ENCODE assay signal across 31 cellular contexts in genomic region chr16:72244853-72245252, GRCh38.
DNase-seq lines count a peak whose midpoint lies in the region; ATAC-seq, FAIRE-seq and TF ChIP-seq lines count a peak whose summit lies in the region.
"Had no signal": no experiment of that assay in that cellular context is flagged by ENCODE, and none has a peak within 500 bp of the region (broad histone marks: within the 10 kb centered on the region; RNA-seq: fewer than 3 reads in every experiment).

No MANE protein-coding gene starts in this region.

- peaks cover 12% of the 10 kb centered on the region for H3K4me1 Mint-ChIP-seq in endodermal cell
- H3K4me1 Mint-ChIP-seq in effector memory CD8-positive, alpha-beta T cell (ENCODE audit: low read depth in 2 of 2): no peaks in the 10 kb centered on the region
- H3K4me1 Mint-ChIP-seq: central memory CD8-positive, alpha-beta T cell; naive B cell had no signal

- peak; percentile 54 for TF ChIP-seq CTCF in endodermal cell (conservative IDR thresholded peaks at IDR 0.05)
- no peak for TF ChIP-seq CTCF in D721Med (IDR thresholded peaks at IDR 0.05; ENCODE audit: insufficient read depth, missing control alignments)

- H3K9me3 ChIP-seq in endodermal cell (ENCODE audit: control insufficient read depth, low read length): peaks cover under 1% of the 10 kb centered on the region
- H3K9me3 ChIP-seq in mesenchymal stem cell (ENCODE audit: control insufficient read depth, low read length): no peaks in the 10 kb centered on the region
- H3K9me3 ChIP-seq: gastrocnemius medialis, left ventricle myocardium inferior, psoas muscle, SJCRH30, testis had no signal

- peak overlapping the region; percentile 69 for H4K8ac ChIP-seq in mesenchymal stem cell (ENCODE audit: low read length)

- no peaks in the 10 kb centered on the region for H3K27me3 ChIP-seq in endodermal cell (ENCODE audit: control insufficient read depth, insufficient read depth, low read length, poor library complexity, severe bottlenecking)
- H3K27me3 ChIP-seq in mesenchymal stem cell (ENCODE audit: control insufficient read depth in 1 of 2, insufficient read depth in 1 of 2, low read length in 2 of 2): no peaks in the 10 kb centered on the region
- H3K27me3 ChIP-seq: gastrocnemius medialis, SJCRH30, testis had no signal

- no peak overlapping the region for H2BK5ac ChIP-seq in mesenchymal stem cell (ENCODE audit: low read depth, low read length, poor library complexity, severe bottlenecking)

- H3K79me1 ChIP-seq in mesenchymal stem cell (replicated peaks; ENCODE audit: low read length, poor library complexity, severe bottlenecking): no peaks in the 10 kb centered on the region

- no peak overlapping the region for H3K4me2 ChIP-seq in mesenchymal stem cell (ENCODE audit: low read length, poor library complexity, severe bottlenecking)

- no peak overlapping the region for H3K27ac Mint-ChIP-seq in endodermal cell
- H3K27ac Mint-ChIP-seq in effector memory CD8-positive, alpha-beta T cell: no peak overlapping the region
- H3K27ac Mint-ChIP-seq: activated CD4-positive, alpha-beta memory T cell treated with anti-CD3 and anti-CD28 coated beads for 36 hours; activated T-helper 17 cell treated with anti-CD3 and anti-CD28 coated beads, Interleukin-2, amount 50 U/mL, for 72 hours; CD4-positive, CD25-positive, alpha-beta regulatory T cell; naive B cell had no signal

- H3K27ac ChIP-seq in endodermal cell (ENCODE audit: low read depth, low read length): no peak overlapping the region
- no peak overlapping the region for H3K27ac ChIP-seq in mesenchymal stem cell (ENCODE audit: low read length, poor library complexity, severe bottlenecking)
- H3K27ac ChIP-seq: gastrocnemius medialis, left ventricle myocardium inferior, psoas muscle, SJCRH30, testis had no signal

- H3K27me3 Mint-ChIP-seq in endodermal cell (ENCODE audit: insufficient read depth): no peaks in the 10 kb centered on the region
- H3K27me3 Mint-ChIP-seq in effector memory CD8-positive, alpha-beta T cell: no peaks in the 10 kb centered on the region
- H3K27me3 Mint-ChIP-seq: central memory CD8-positive, alpha-beta T cell; naive B cell had no signal

- in situ Hi-C loops in SK-MEL-5 (cut with HindIII; ENCODE audit: low pct_unique_long_range_greater_than_20kb, low sequenced_read_pairs): no loop called here

- no peak overlapping the region for H3K9ac ChIP-seq in endodermal cell (ENCODE audit: extremely low read depth, low read length, poor library complexity, severe bottlenecking)
- no peak overlapping the region for H3K9ac ChIP-seq in mesenchymal stem cell (ENCODE audit: low read length)

- no peak overlapping the region for H3K18ac ChIP-seq in mesenchymal stem cell (ENCODE audit: low read depth in 1 of 2, low read length in 2 of 2)

- H3K36me3 Mint-ChIP-seq in endodermal cell (ENCODE audit: low read depth): no peaks in the 10 kb centered on the region
- H3K36me3 Mint-ChIP-seq in effector memory CD8-positive, alpha-beta T cell (ENCODE audit: insufficient read depth): no peaks in the 10 kb centered on the region
- H3K36me3 Mint-ChIP-seq: activated CD4-positive, alpha-beta memory T cell treated with anti-CD3 and anti-CD28 coated beads for 36 hours; CD4-positive, CD25-positive, alpha-beta regulatory T cell; naive B cell had no signal

- no peak overlapping the region for H2BK15ac ChIP-seq in mesenchymal stem cell (ENCODE audit: low read depth, poor library complexity, severe bottlenecking)

- H3K9me3 Mint-ChIP-seq in endodermal cell: no peaks in the 10 kb centered on the region
- no peaks in the 10 kb centered on the region for H3K9me3 Mint-ChIP-seq in effector memory CD8-positive, alpha-beta T cell
- H3K9me3 Mint-ChIP-seq: activated CD4-positive, alpha-beta memory T cell treated with anti-CD3 and anti-CD28 coated beads for 36 hours; activated T-helper 17 cell treated with anti-CD3 and anti-CD28 coated beads, Interleukin-2, amount 50 U/mL, for 72 hours; central memory CD8-positive, alpha-beta T cell; naive B cell had no signal

- no peak for FAIRE-seq in D721Med (lab: Jason Lieb, UNC)
- FAIRE-seq: GM12892, RCC 7860, TTC549, urothelium cell line had no signal

- no peak overlapping the region for H3K4me3 Mint-ChIP-seq in endodermal cell
- no peak overlapping the region for H3K4me3 Mint-ChIP-seq in effector memory CD8-positive, alpha-beta T cell
- H3K4me3 Mint-ChIP-seq: activated CD4-positive, alpha-beta memory T cell treated with anti-CD3 and anti-CD28 coated beads for 36 hours; activated T-helper 17 cell treated with anti-CD3 and anti-CD28 coated beads, Interleukin-2, amount 50 U/mL, for 72 hours; CD4-positive, CD25-positive, alpha-beta regulatory T cell; central memory CD8-positive, alpha-beta T cell; naive B cell had no signal

- ATAC-seq in effector memory CD8-positive, alpha-beta T cell (replicated peaks): no peak
- ATAC-seq: activated T-helper 17 cell treated with anti-CD3 and anti-CD28 coated beads, Interleukin-2, amount 50 U/mL, for 72 hours; gastrocnemius medialis; psoas muscle; stimulated activated naive CD8-positive, alpha-beta T cell treated with anti-CD3 and anti-CD28 coated beads, Interleukin-15, Interleukin-2, amounts not matched to agents 100 U/mL and 50 U/mL, for 24 hours had no signal

- 77 to 88% methylated on average over 4 to 5 of the region's 5 CpGs for WGBS in endodermal cell (ENCODE audit: insufficient coverage in 1 of 2, insufficient read length in 1 of 2), 2 experiments
- WGBS in mesenchymal stem cell: 68% methylated on average over 5 of the region's 5 CpGs

- H2AFZ ChIP-seq in mesenchymal stem cell (ENCODE audit: low read depth, low read length): no peak overlapping the region

- no peak overlapping the region for H2BK12ac ChIP-seq in mesenchymal stem cell (ENCODE audit: low read length in 2 of 2)

- H2BK120ac ChIP-seq in mesenchymal stem cell (ENCODE audit: low read depth, low read length): no peak overlapping the region

- no peak overlapping the region for H3K23ac ChIP-seq in mesenchymal stem cell (ENCODE audit: low read length in 2 of 2)

- H3K4me3 ChIP-seq in endodermal cell (ENCODE audit: low read length): no peak overlapping the region
- H3K4me3 ChIP-seq in mesenchymal stem cell (ENCODE audit: insufficient read depth in 1 of 2, low read depth in 1 of 2, low read length in 2 of 2): no peak overlapping the region
- H3K4me3 ChIP-seq: gastrocnemius medialis, left ventricle myocardium inferior, psoas muscle, SJCRH30, testis had no signal

- no peak overlapping the region for H3K14ac ChIP-seq in mesenchymal stem cell (ENCODE audit: low read length in 2 of 2)

- peak; percentile 26 for DNase-seq in HCEC 1CT
- peak; percentile 29 for DNase-seq in SK-MEL-5 (ENCODE audit: low read depth, low spot score)
- DNase-seq in endodermal cell: no peak
- no peak for DNase-seq in mesenchymal stem cell
- DNase-seq in epidermal melanocyte (ENCODE audit: insufficient read length, low spot score): no peak
- DNase-seq in D721Med (ENCODE audit: insufficient read length, low spot score): no peak
- DNase-seq in effector memory CD8-positive, alpha-beta T cell: no peak
- DNase-seq: activated CD4-positive, alpha-beta memory T cell treated with anti-CD3 and anti-CD28 coated beads for 36 hours; activated CD4-positive, CD25-positive, alpha-beta regulatory T cell treated with anti-CD3 and anti-CD28 coated beads, Interleukin-2, amount 50 U/mL, for 72 hours; activated CD8-positive, alpha-beta memory T cell treated with anti-CD3 and anti-CD28 coated beads, Interleukin-2, amount 50 U/mL, for 48 hours; activated naive CD4-positive, alpha-beta T cell treated with anti-CD3 and anti-CD28 coated beads, Interleukin-2, amount 50 U/mL, for 16 hours; amygdala; CD4-positive, CD25-positive, alpha-beta regulatory T cell; erythroblast; gastrocnemius medialis; hippocampal formation; left ventricle myocardium inferior; naive B cell; NCI-H1694; NCI-H524 treated with DMSO at 0.1 percent for 48 hours; nucleus accumbens; psoas muscle; SJCRH30; stimulated activated naive CD8-positive, alpha-beta T cell treated with anti-CD3 and anti-CD28 coated beads, Interleukin-15, Interleukin-2, amounts not matched to agents 100 U/mL and 50 U/mL, for 24 hours; testis had no signal

- H3K4ac ChIP-seq in mesenchymal stem cell (ENCODE audit: low read depth in 1 of 2, low read length in 2 of 2): no peak overlapping the region

- no peak overlapping the region for H4K91ac ChIP-seq in mesenchymal stem cell (ENCODE audit: low read length)

- H3K36me3 ChIP-seq in endodermal cell (ENCODE audit: control insufficient read depth, insufficient read depth, low read length) (no peaks in the 10 kb centered on the region), mesenchymal stem cell (ENCODE audit: control insufficient read depth in 1 of 2, insufficient read depth in 2 of 2, low read depth in 1 of 2, low read length in 2 of 2) (no peaks in the 10 kb centered on the region)
- H3K36me3 ChIP-seq: gastrocnemius medialis, left ventricle myocardium inferior, SJCRH30 had no signal

- peaks cover 4% of the 10 kb centered on the region for H3K4me1 ChIP-seq in endodermal cell (ENCODE audit: control insufficient read depth, insufficient read depth, low read length)
- no peaks in the 10 kb centered on the region for H3K4me1 ChIP-seq in mesenchymal stem cell (ENCODE audit: control insufficient read depth, insufficient read depth, low read depth, low read length)
- H3K4me1 ChIP-seq: gastrocnemius medialis, left ventricle myocardium inferior, psoas muscle, SJCRH30 had no signal

- H2AK5ac ChIP-seq in mesenchymal stem cell (ENCODE audit: low read length, severe bottlenecking): no peak overlapping the region

Comparison
In these comparisons a context has a peak if more than half of its experiments do, and no peak if none do; other contexts are left out.
1. DNase-seq: peak in HCEC 1CT (single experiment) and SK-MEL-5 (single experiment); none in endodermal cell (single experiment), mesenchymal stem cell (single experiment), epidermal melanocyte (single experiment), D721Med (single experiment) and effector memory CD8-positive, alpha-beta T cell (0 of 3).